ENCODE assay signal across 8 cellular contexts in genomic region chr9:106859957-106860715, GRCh38. TPM values are rescaled to one million over a fixed set of nuclear protein-coding genes. Genes with fewer than 3 reads are reported as not detected.
DNase-seq lines count a peak whose midpoint lies in the region; ATAC-seq and TF ChIP-seq lines count a peak whose summit lies in the region.
"Had no signal": no experiment of that assay in that cellular context is flagged by ENCODE, and none has a peak within 500 bp of the region (broad histone marks: within the 10 kb centered on the region; RNA-seq: fewer than 3 reads in every experiment).

No MANE protein-coding gene starts in this region.

- peak overlapping the region; percentile 34 for H3K27ac Mint-ChIP-seq in activated T-helper 1 cell treated with anti-CD3 and anti-CD28 coated beads, Interleukin-12 subunit alpha, Interleukin-12 subunit beta, Interleukin-2, Interleukin-4 antibody, amounts not matched to agents 30 ng/mL and 10 ng/mL and 1 ng/mL, durations not matched to agents 14 hours and 24 hours and 36 hours
- H3K27ac Mint-ChIP-seq in stimulated activated naive B cell treated with anti-CD40 and anti-IgM and Interleukin-4, amounts not matched to agents 10 μg/mL and 1 μg/mL and 100 μg/mL, for 72 hours, result peak overlapping the region; percentile 72

- H3K36me3 Mint-ChIP-seq in activated T-helper 1 cell treated with anti-CD3 and anti-CD28 coated beads, Interleukin-12 subunit alpha, Interleukin-12 subunit beta, Interleukin-2, Interleukin-4 antibody, amounts not matched to agents 30 ng/mL and 10 ng/mL and 1 ng/mL, durations not matched to agents 14 hours and 24 hours and 36 hours (ENCODE audit: low read depth), result no peaks in the 10 kb centered on the region
- peaks cover 0 to 2% of the 10 kb centered on the region in 2 donors for H3K36me3 Mint-ChIP-seq in stimulated activated naive B cell treated with anti-CD40 and anti-IgM and Interleukin-4, amounts not matched to agents 10 μg/mL and 1 μg/mL and 100 μg/mL, for 72 hours

- H3K9me3 ChIP-seq in HEK293 (ENCODE audit: control insufficient read depth, insufficient read depth, low read depth, low read length) (no peaks in the 10 kb centered on the region), iPS-20b (ENCODE audit: insufficient read depth, low read depth, low read length) (no peaks in the 10 kb centered on the region)
- H3K9me3 ChIP-seq: neutrophil had no signal

- H3K27me3 ChIP-seq in iPS-20b (ENCODE audit: insufficient read depth, low read length), result no peaks in the 10 kb centered on the region; the same call in 1 of the 2 replicates

- peaks cover 6% of the 10 kb centered on the region for H3K9me3 Mint-ChIP-seq in activated T-helper 1 cell treated with anti-CD3 and anti-CD28 coated beads, Interleukin-12 subunit alpha, Interleukin-12 subunit beta, Interleukin-2, Interleukin-4 antibody, amounts not matched to agents 30 ng/mL and 10 ng/mL and 1 ng/mL, durations not matched to agents 14 hours and 24 hours and 36 hours
- no peaks in the 10 kb centered on the region for H3K9me3 Mint-ChIP-seq in stimulated activated naive B cell treated with anti-CD40 and anti-IgM and Interleukin-4, amounts not matched to agents 10 μg/mL and 1 μg/mL and 100 μg/mL, for 72 hours

- H3K9ac ChIP-seq in iPS-20b (ENCODE audit: low read depth, low read length), result peak overlapping the region; percentile 97

- ATAC-seq in stimulated activated naive B cell treated with anti-CD40 and anti-IgM and Interleukin-4, amounts not matched to agents 10 μg/mL and 1 μg/mL and 100 μg/mL, for 72 hours (replicated peaks), result no peak
- no peak for ATAC-seq in GM18861 (IDR thresholded peaks at IDR 0.05; ENCODE audit: unreplicated experiment)
- no peak for ATAC-seq in HG02610 (IDR thresholded peaks at IDR 0.05; ENCODE audit: unreplicated experiment)

- DNase-seq in activated T-helper 1 cell treated with anti-CD3 and anti-CD28 coated beads, Interleukin-12 subunit alpha, Interleukin-12 subunit beta, Interleukin-2, Interleukin-4 antibody, amounts not matched to agents 30 ng/mL and 10 ng/mL and 1 ng/mL, durations not matched to agents 14 hours and 24 hours and 36 hours (ENCODE audit: low spot score), result no peak
- no peak for DNase-seq in stimulated activated naive B cell treated with anti-CD40 and anti-IgM and Interleukin-4, amounts not matched to agents 10 μg/mL and 1 μg/mL and 100 μg/mL, for 72 hours
- no peak for DNase-seq in stimulated activated CD4-positive, alpha-beta T cell treated with anti-CD3 and anti-CD28 coated beads, Interleukin-2, amount 100 ng/mL, for 48 hours

- CTCF ChIA-PET in HEK293 (lab: Yijun Ruan, JAX), result interaction anchor here (1.1 kb wide), 1 partner anchor 16 kb away, joined by 3 read pairs; no protein-coding TSS in a partner anchor

- H3K4me1 Mint-ChIP-seq in activated T-helper 1 cell treated with anti-CD3 and anti-CD28 coated beads, Interleukin-12 subunit alpha, Interleukin-12 subunit beta, Interleukin-2, Interleukin-4 antibody, amounts not matched to agents 30 ng/mL and 10 ng/mL and 1 ng/mL, durations not matched to agents 14 hours and 24 hours and 36 hours (ENCODE audit: low read depth), result peaks cover 25% of the 10 kb centered on the region
- peaks cover 29 to 51% of the 10 kb centered on the region in 2 donors for H3K4me1 Mint-ChIP-seq in stimulated activated naive B cell treated with anti-CD40 and anti-IgM and Interleukin-4, amounts not matched to agents 10 μg/mL and 1 μg/mL and 100 μg/mL, for 72 hours

- H3K27me3 Mint-ChIP-seq in activated T-helper 1 cell treated with anti-CD3 and anti-CD28 coated beads, Interleukin-12 subunit alpha, Interleukin-12 subunit beta, Interleukin-2, Interleukin-4 antibody, amounts not matched to agents 30 ng/mL and 10 ng/mL and 1 ng/mL, durations not matched to agents 14 hours and 24 hours and 36 hours (ENCODE audit: insufficient read depth), result peaks cover 65% of the 10 kb centered on the region
- peaks cover 69 to 70% of the 10 kb centered on the region in 2 donors for H3K27me3 Mint-ChIP-seq in stimulated activated naive B cell treated with anti-CD40 and anti-IgM and Interleukin-4, amounts not matched to agents 10 μg/mL and 1 μg/mL and 100 μg/mL, for 72 hours

- no peak for TF ChIP-seq CTCF in HEK293 (tag by site-specific recombination; IDR thresholded peaks at IDR 0.05)

- H3K27ac ChIP-seq in HEK293 (ENCODE audit: extremely low read depth, low read depth, low read length) (peak overlapping the region; percentile 73), iPS-20b (ENCODE audit: low read length) (peak overlapping the region; percentile 50)
- H3K27ac ChIP-seq: neutrophil had no signal

- peak overlapping the region; percentile 66 for H3K4me3 ChIP-seq in HEK293 (ENCODE audit: low read depth, low read length)
- H3K4me3 ChIP-seq in iPS-20b (ENCODE audit: low read length), result peak overlapping the region; percentile 96

- intact Hi-C loops in activated T-helper 1 cell treated with anti-CD3 and anti-CD28 coated beads, Interleukin-12 subunit alpha, Interleukin-12 subunit beta, Interleukin-2, Interleukin-4 antibody, amounts not matched to agents 30 ng/mL and 10 ng/mL and 1 ng/mL, durations not matched to agents 14 hours and 24 hours and 36 hours (cut with micrococcal nuclease), result no loop called here

- H3K36me3 ChIP-seq in HEK293 (ENCODE audit: control insufficient read depth in 2 of 2, insufficient read depth in 1 of 2, low read length in 2 of 2) (no peaks in the 10 kb centered on the region), iPS-20b (ENCODE audit: insufficient read depth, low read depth, low read length) (no peaks in the 10 kb centered on the region)
- H3K36me3 ChIP-seq: neutrophil had no signal

- POLR2A ChIA-PET in HEK293 (lab: Yijun Ruan, JAX), result interaction anchor here (0.5 to 7.3 kb wide), 4 partner anchors 19 to 1241 kb away, joined by 3 to 45 read pairs (median 5); no protein-coding TSS in a partner anchor

- peaks cover under 1% of the 10 kb centered on the region; the same call in 1 of the 2 replicates for H3K4me1 ChIP-seq in HEK293 (ENCODE audit: control insufficient read depth, insufficient read depth, low read length)
- H3K4me1 ChIP-seq in iPS-20b (ENCODE audit: insufficient read depth, low read length), result peaks cover 6% of the 10 kb centered on the region; the same call in 1 of the 2 replicates

- no peak overlapping the region for H3K4me3 Mint-ChIP-seq in activated T-helper 1 cell treated with anti-CD3 and anti-CD28 coated beads, Interleukin-12 subunit alpha, Interleukin-12 subunit beta, Interleukin-2, Interleukin-4 antibody, amounts not matched to agents 30 ng/mL and 10 ng/mL and 1 ng/mL, durations not matched to agents 14 hours and 24 hours and 36 hours
- peak overlapping the region; percentile 52 to 82 for H3K4me3 Mint-ChIP-seq in stimulated activated naive B cell treated with anti-CD40 and anti-IgM and Interleukin-4, amounts not matched to agents 10 μg/mL and 1 μg/mL and 100 μg/mL, for 72 hours

TF ChIP-seq in HEK293, 187 proteins besides CTCF, POLR2A, EP300 and RAD21 (continues in another document):
- TF ChIP-seq ZNF544 (tag by site-specific recombination; IDR thresholded peaks at IDR 0.05) (no peak), ZNF501 (tag by site-specific recombination; IDR thresholded peaks at IDR 0.05) (no peak), ZNF585B (tag by site-specific recombination; IDR thresholded peaks at IDR 0.05) (no peak), ZBTB6 (tag by site-specific recombination; IDR thresholded peaks at IDR 0.05) (peak; percentile 68; the same call in 1 of the 2 replicates), ZNF423 (tag by site-specific recombination; IDR thresholded peaks at IDR 0.05) (peak; percentile 53; the same call in 1 of the 2 replicates), KLF1 (tag by site-specific recombination; IDR thresholded peaks at IDR 0.05) (0 out of 2 replicates have a peak, but pooled peaks have one; percentile 18), ZNF837 (tag by site-specific recombination; IDR thresholded peaks at IDR 0.05) (no peak), ZNF654 (tag by site-specific recombination; IDR thresholded peaks at IDR 0.05; ENCODE audit: low read depth) (no peak), ZNF561 (tag by site-specific recombination; IDR thresholded peaks at IDR 0.05; ENCODE audit: borderline replicate concordance) (0 out of 2 replicates have a peak, but pooled peaks have one; percentile 43), ZNF302 (tag by site-specific recombination; IDR thresholded peaks at IDR 0.05; ENCODE audit: low read depth) (no peak), RBAK (tag by site-specific recombination; IDR thresholded peaks at IDR 0.05) (no peak), ZNF155 (tag by site-specific recombination; IDR thresholded peaks at IDR 0.05) (no peak), ZNF791 (tag by site-specific recombination; IDR thresholded peaks at IDR 0.05) (no peak), ZNF707 (tag by site-specific recombination; IDR thresholded peaks at IDR 0.05) (no peak), SCRT2 (tag by site-specific recombination; IDR thresholded peaks at IDR 0.05) (no peak)

RNA-seq across cellular contexts. Expression of gene ZNF462, which starts 2.8 kb away (rescaled TPM):
- 0.16 and 0.39 TPM in 2 replicates for total RNA-seq in activated T-helper 1 cell treated with anti-CD3 and anti-CD28 coated beads, Interleukin-12 subunit alpha, Interleukin-12 subunit beta, Interleukin-2, Interleukin-4 antibody, amounts not matched to agents 30 ng/mL and 10 ng/mL and 1 ng/mL, durations not matched to agents 14 hours and 24 hours and 36 hours
